In genomic region chr3:11717301-11717700, GRCh38 we compare ENCODE assay signal across 10 cellular contexts.
A peak's percentile ranks its signal among the peaks of the same experiment; 100 is the strongest.
DNase-seq lines count a peak whose midpoint lies in the region; ATAC-seq, FAIRE-seq and TF ChIP-seq lines count a peak whose summit lies in the region.
"Had no signal": no experiment of that assay in that cellular context is flagged by ENCODE, and none has a peak within 500 bp of the region (broad histone marks: within the 10 kb centered on the region; RNA-seq: fewer than 3 reads in every experiment).

No MANE protein-coding gene starts in this region.

- FAIRE-seq in astrocyte (lab: Jason Lieb, UNC): no peak

- H3K36me3 ChIP-seq in astrocyte (ENCODE audit: insufficient read depth, low read length) (no peaks in the 10 kb centered on the region), left lung (no peaks in the 10 kb centered on the region), thyroid gland (no peaks in the 10 kb centered on the region)

- H3K4me1 ChIP-seq in astrocyte (ENCODE audit: insufficient read depth, low read length) (peaks cover 9% of the 10 kb centered on the region), left lung (peaks cover 0 to 46% of the 10 kb centered on the region in 2 donors), thyroid gland (peaks cover 20 to 31% of the 10 kb centered on the region in 2 donors)

- H3K4me2 ChIP-seq in astrocyte (ENCODE audit: low read length): peak overlapping the region; percentile 98

- CTCF ChIA-PET in HEK293T (lab: Yijun Ruan, JAX): no interaction called here

- H3K36me3 Mint-ChIP-seq in astrocyte (ENCODE audit: low read depth, unreplicated experiment): no peaks in the 10 kb centered on the region
- H3K36me3 Mint-ChIP-seq: activated CD8-positive, alpha-beta memory T cell treated with anti-CD3 and anti-CD28 coated beads, Interleukin-2, amount 10 ng/mL, durations not matched to agents 7 days and 5 days had no signal

- peak overlapping the region; percentile 94 for H3K4me3 Mint-ChIP-seq in astrocyte (ENCODE audit: unreplicated experiment)

- H3K27me3 ChIP-seq in astrocyte (ENCODE audit: insufficient read depth, low read length): peaks cover 10% of the 10 kb centered on the region
- H3K27me3 ChIP-seq in left lung: peaks cover 0 to 24% of the 10 kb centered on the region in 2 donors
- H3K27me3 ChIP-seq in thyroid gland: no peaks in the 10 kb centered on the region

- H4K20me1 ChIP-seq in astrocyte (ENCODE audit: insufficient read depth, low read length): peaks cover 11% of the 10 kb centered on the region

- no peak overlapping the region for H2AFZ ChIP-seq in astrocyte (ENCODE audit: low read depth, low read length)

- ATAC-seq in left lung: no peak
- no peak for ATAC-seq in GM19328 (IDR thresholded peaks at IDR 0.05; ENCODE audit: unreplicated experiment)
- ATAC-seq: activated CD8-positive, alpha-beta memory T cell treated with anti-CD3 and anti-CD28 coated beads, Interleukin-2, amount 10 ng/mL, durations not matched to agents 7 days and 5 days had no signal

- H3K9ac ChIP-seq in astrocyte (ENCODE audit: low read length): peak overlapping the region; percentile 90

- POLR2A ChIA-PET in HEK293T (lab: Yijun Ruan, JAX): no interaction called here

- no peaks in the 10 kb centered on the region for H3K27me3 Mint-ChIP-seq in astrocyte (ENCODE audit: low read depth, unreplicated experiment)
- H3K27me3 Mint-ChIP-seq: activated CD8-positive, alpha-beta memory T cell treated with anti-CD3 and anti-CD28 coated beads, Interleukin-2, amount 10 ng/mL, durations not matched to agents 7 days and 5 days had no signal

- TF ChIP-seq CTCF in astrocyte (IDR thresholded peaks at IDR 0.05; ENCODE audit: insufficient read depth, low read depth, low read length) (no peak), left lung (IDR thresholded peaks at IDR 0.05) (no peak), thyroid gland (IDR thresholded peaks at IDR 0.05) (no peak)

- peaks cover 29% of the 10 kb centered on the region for H3K79me2 ChIP-seq in astrocyte (ENCODE audit: insufficient read depth, low read length)

- no peak for DNase-seq in HEK293T (ENCODE audit: extremely low spot score)
- no peak for DNase-seq in astrocyte (ENCODE audit: low read depth)
- no peak for DNase-seq in left lung
- DNase-seq in thyroid gland: no peak
- DNase-seq in activated CD4-positive, alpha-beta T cell treated with anti-CD3 and anti-CD28 coated beads, Interleukin-2, amount 50 U/mL, for 4 hours: no peak
- DNase-seq in amniotic stem cell (lab: John Stamatoyannopoulos, UW): no peak
- DNase-seq: activated CD8-positive, alpha-beta memory T cell treated with anti-CD3 and anti-CD28 coated beads, Interleukin-2, amount 10 ng/mL, durations not matched to agents 7 days and 5 days; Right ventricle myocardium superior; stimulated activated naive CD4-positive, alpha-beta T cell had no signal

- no peaks in the 10 kb centered on the region for H3K9me3 Mint-ChIP-seq in astrocyte (ENCODE audit: unreplicated experiment)

- H3K9me3 ChIP-seq in astrocyte (ENCODE audit: insufficient read depth, low read depth, low read length): no peaks in the 10 kb centered on the region
- no peaks in the 10 kb centered on the region for H3K9me3 ChIP-seq in left lung
- no peaks in the 10 kb centered on the region for H3K9me3 ChIP-seq in thyroid gland

- WGBS in thyroid gland, 2 donors: 47 to 52% methylated on average over 6 of the region's 6 CpGs

- H3K27ac ChIP-seq in astrocyte (ENCODE audit: low read depth, low read length): peak overlapping the region; percentile 70
- peak overlapping the region; percentile 86 to 94 for H3K27ac ChIP-seq in left lung
- peak overlapping the region; percentile 13 to 95 (median 89) for H3K27ac ChIP-seq in thyroid gland

- intact Hi-C loops in left lung (cut with DNase I): no loop called here
- intact Hi-C loops in thyroid gland (cut with DNase I): no loop called here

- peak overlapping the region; percentile 90 for H3K27ac Mint-ChIP-seq in astrocyte (ENCODE audit: unreplicated experiment)

- H3K4me1 Mint-ChIP-seq in astrocyte (ENCODE audit: low read depth, unreplicated experiment): peaks cover 14% of the 10 kb centered on the region

- no peak for TF ChIP-seq POLR2A in thyroid gland (IDR thresholded peaks at IDR 0.05)

- H3K4me3 ChIP-seq in astrocyte (ENCODE audit: insufficient read depth, low read depth, low read length): no peak overlapping the region
- H3K4me3 ChIP-seq in left lung: peak overlapping the region in 1 of 2 donors; percentile 82
- H3K4me3 ChIP-seq in thyroid gland (replicated peaks in 1 of 3): no peak overlapping the region

TF ChIP-seq in HEK293T, 16 proteins besides CTCF, POLR2A, EP300 and RAD21:
- peak; percentile 78 for TF ChIP-seq ZNF384 (IDR thresholded peaks at IDR 0.05)
- no peak for TF ChIP-seq ARNT (IDR thresholded peaks at IDR 0.05)
